1 cellular context compared by ENCODE assay signal in genomic region chr1:155080250-155081228, GRCh38.
TF ChIP-seq lines count a peak whose summit lies in the region.

No MANE protein-coding gene starts in this region.

TF ChIP-seq in WTC11, 78 proteins besides CTCF, POLR2A, EP300 and RAD21 (continued from another document):
- TF ChIP-seq FOXP1 (CRISPR knock-in tag; IDR thresholded peaks at IDR 0.05; ENCODE audit: borderline replicate concordance) (peak; percentile 68; the same call in 1 of the 2 replicates), FOXJ3 (CRISPR knock-in tag; IDR thresholded peaks at IDR 0.05; ENCODE audit: borderline replicate concordance) (no peak), NFYB (CRISPR knock-in tag; conservative IDR thresholded peaks at IDR 0.05; ENCODE audit: low read depth) (0 out of 2 replicates have a peak, but pooled peaks have one; percentile 4), JUN (CRISPR knock-in tag; IDR thresholded peaks at IDR 0.05) (no peak), ETV6 (CRISPR knock-in tag; IDR thresholded peaks at IDR 0.05) (peak; percentile 71; the same call in 1 of the 2 replicates), PRRX2 (CRISPR knock-in tag; IDR thresholded peaks at IDR 0.05) (no peak), HMGXB4 (CRISPR knock-in tag; IDR thresholded peaks at IDR 0.05) (peak; percentile 67), RORB (CRISPR knock-in tag; IDR thresholded peaks at IDR 0.05) (no peak), CREM (CRISPR knock-in tag; IDR thresholded peaks at IDR 0.05) (0 out of 2 replicates have a peak, but pooled peaks have one; percentile 49), SP1 (CRISPR knock-in tag; conservative IDR thresholded peaks at IDR 0.05) (peak; percentile 92), E2F1 (CRISPR knock-in tag; IDR thresholded peaks at IDR 0.05) (peak; percentile 35; the same call in 1 of the 2 replicates), SMAD3 (CRISPR knock-in tag; IDR thresholded peaks at IDR 0.05; ENCODE audit: borderline replicate concordance) (no peak), MLX (CRISPR knock-in tag; IDR thresholded peaks at IDR 0.05) (no peak), NFE2L1 (CRISPR knock-in tag; IDR thresholded peaks at IDR 0.05) (peak; percentile 13; the same call in 1 of the 2 replicates), ZNF138 (CRISPR knock-in tag; conservative IDR thresholded peaks at IDR 0.05) (no peak), USF2 (CRISPR knock-in tag; IDR thresholded peaks at IDR 0.05) (peak; percentile 100), ATF6 (CRISPR knock-in tag; IDR thresholded peaks at IDR 0.05) (no peak), GRHL2 (CRISPR knock-in tag; IDR thresholded peaks at IDR 0.05; ENCODE audit: insufficient replicate concordance, severe bottlenecking) (no peak), ELF4 (CRISPR knock-in tag; IDR thresholded peaks at IDR 0.05; ENCODE audit: low read depth) (no peak), IRF2 (CRISPR knock-in tag; IDR thresholded peaks at IDR 0.05; ENCODE audit: borderline replicate concordance, low read depth) (no peak), OVOL2 (CRISPR knock-in tag; IDR thresholded peaks at IDR 0.05; ENCODE audit: borderline replicate concordance) (no peak), MAX (CRISPR knock-in tag; IDR thresholded peaks at IDR 0.05) (peak; percentile 94), HMGA2 (CRISPR knock-in tag; IDR thresholded peaks at IDR 0.05) (no peak)
- TF ChIP-seq, protein P1, sequence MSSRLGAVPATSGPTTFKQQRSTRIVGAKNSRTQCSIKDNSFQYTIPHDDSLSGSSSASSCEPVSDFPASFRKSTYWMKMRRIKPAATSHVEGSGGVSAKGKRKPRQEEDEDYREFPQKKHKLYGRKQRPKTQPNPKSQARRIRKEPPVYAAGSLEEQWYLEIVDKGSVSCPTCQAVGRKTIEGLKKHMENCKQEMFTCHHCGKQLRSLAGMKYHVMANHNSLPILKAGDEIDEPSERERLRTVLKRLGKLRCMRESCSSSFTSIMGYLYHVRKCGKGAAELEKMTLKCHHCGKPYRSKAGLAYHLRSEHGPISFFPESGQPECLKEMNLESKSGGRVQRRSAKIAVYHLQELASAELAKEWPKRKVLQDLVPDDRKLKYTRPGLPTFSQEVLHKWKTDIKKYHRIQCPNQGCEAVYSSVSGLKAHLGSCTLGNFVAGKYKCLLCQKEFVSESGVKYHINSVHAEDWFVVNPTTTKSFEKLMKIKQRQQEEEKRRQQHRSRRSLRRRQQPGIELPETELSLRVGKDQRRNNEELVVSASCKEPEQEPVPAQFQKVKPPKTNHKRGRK (CRISPR knock-in tag; IDR thresholded peaks at IDR 0.05; ENCODE audit: borderline replicate concordance), result no peak
- TF ChIP-seq, protein P2, sequence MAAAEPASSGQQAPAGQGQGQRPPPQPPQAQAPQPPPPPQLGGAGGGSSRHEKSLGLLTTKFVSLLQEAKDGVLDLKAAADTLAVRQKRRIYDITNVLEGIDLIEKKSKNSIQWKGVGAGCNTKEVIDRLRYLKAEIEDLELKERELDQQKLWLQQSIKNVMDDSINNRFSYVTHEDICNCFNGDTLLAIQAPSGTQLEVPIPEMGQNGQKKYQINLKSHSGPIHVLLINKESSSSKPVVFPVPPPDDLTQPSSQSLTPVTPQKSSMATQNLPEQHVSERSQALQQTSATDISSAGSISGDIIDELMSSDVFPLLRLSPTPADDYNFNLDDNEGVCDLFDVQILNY (CRISPR knock-in tag; IDR thresholded peaks at IDR 0.05), result peak; percentile 80
- TF ChIP-seq, protein P3, sequence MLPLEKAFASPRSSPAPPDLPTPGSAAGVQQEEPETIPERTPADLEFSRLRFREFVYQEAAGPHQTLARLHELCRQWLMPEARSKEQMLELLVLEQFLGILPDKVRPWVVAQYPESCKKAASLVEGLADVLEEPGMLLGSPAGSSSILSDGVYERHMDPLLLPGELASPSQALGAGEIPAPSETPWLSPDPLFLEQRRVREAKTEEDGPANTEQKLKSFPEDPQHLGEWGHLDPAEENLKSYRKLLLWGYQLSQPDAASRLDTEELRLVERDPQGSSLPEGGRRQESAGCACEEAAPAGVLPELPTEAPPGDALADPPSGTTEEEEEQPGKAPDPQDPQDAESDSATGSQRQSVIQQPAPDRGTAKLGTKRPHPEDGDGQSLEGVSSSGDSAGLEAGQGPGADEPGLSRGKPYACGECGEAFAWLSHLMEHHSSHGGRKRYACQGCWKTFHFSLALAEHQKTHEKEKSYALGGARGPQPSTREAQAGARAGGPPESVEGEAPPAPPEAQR (CRISPR knock-in tag; IDR thresholded peaks at IDR 0.05), result no peak
- TF ChIP-seq, protein P4, sequence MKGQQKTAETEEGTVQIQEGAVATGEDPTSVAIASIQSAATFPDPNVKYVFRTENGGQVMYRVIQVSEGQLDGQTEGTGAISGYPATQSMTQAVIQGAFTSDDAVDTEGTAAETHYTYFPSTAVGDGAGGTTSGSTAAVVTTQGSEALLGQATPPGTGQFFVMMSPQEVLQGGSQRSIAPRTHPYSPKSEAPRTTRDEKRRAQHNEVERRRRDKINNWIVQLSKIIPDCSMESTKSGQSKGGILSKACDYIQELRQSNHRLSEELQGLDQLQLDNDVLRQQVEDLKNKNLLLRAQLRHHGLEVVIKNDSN (CRISPR knock-in tag; IDR thresholded peaks at IDR 0.05), result peak; percentile 100
- TF ChIP-seq, protein P5, sequence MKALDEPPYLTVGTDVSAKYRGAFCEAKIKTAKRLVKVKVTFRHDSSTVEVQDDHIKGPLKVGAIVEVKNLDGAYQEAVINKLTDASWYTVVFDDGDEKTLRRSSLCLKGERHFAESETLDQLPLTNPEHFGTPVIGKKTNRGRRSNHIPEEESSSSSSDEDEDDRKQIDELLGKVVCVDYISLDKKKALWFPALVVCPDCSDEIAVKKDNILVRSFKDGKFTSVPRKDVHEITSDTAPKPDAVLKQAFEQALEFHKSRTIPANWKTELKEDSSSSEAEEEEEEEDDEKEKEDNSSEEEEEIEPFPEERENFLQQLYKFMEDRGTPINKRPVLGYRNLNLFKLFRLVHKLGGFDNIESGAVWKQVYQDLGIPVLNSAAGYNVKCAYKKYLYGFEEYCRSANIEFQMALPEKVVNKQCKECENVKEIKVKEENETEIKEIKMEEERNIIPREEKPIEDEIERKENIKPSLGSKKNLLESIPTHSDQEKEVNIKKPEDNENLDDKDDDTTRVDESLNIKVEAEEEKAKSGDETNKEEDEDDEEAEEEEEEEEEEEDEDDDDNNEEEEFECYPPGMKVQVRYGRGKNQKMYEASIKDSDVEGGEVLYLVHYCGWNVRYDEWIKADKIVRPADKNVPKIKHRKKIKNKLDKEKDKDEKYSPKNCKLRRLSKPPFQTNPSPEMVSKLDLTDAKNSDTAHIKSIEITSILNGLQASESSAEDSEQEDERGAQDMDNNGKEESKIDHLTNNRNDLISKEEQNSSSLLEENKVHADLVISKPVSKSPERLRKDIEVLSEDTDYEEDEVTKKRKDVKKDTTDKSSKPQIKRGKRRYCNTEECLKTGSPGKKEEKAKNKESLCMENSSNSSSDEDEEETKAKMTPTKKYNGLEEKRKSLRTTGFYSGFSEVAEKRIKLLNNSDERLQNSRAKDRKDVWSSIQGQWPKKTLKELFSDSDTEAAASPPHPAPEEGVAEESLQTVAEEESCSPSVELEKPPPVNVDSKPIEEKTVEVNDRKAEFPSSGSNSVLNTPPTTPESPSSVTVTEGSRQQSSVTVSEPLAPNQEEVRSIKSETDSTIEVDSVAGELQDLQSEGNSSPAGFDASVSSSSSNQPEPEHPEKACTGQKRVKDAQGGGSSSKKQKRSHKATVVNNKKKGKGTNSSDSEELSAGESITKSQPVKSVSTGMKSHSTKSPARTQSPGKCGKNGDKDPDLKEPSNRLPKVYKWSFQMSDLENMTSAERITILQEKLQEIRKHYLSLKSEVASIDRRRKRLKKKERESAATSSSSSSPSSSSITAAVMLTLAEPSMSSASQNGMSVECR (CRISPR knock-in tag; IDR thresholded peaks at IDR 0.05; ENCODE audit: borderline replicate concordance), result 0 out of 2 replicates have a peak, but pooled peaks have one; percentile 64
